8 cellular contexts compared by ENCODE assay signal in genomic region chr6:83067448-83068413, GRCh38. TPM values are rescaled to one million over a fixed set of nuclear protein-coding genes. Genes with fewer than 3 reads are reported as not detected.
DNase-seq lines count a peak whose midpoint lies in the region; ATAC-seq, FAIRE-seq and TF ChIP-seq lines count a peak whose summit lies in the region.

TSS of gene DOP1A (plus strand) at chr6:83067671. CDS start at chr6:83096978, 29,307 bp downstream.

- H3K4me1 ChIP-seq in pancreas (peaks cover 10 to 50% (median 42%) of the 10 kb centered on the region in 3 donors), tibial artery (peaks cover 0 to 24% (median 14%) of the 10 kb centered on the region in 4 donors)

- intact Hi-C loops in Right ventricle myocardium inferior (cut with DNase I): loop anchor here (1.0 to 5.0 kb wide), 4 partner anchors 126 to 820 kb away; partner anchors contain the start of genes IBTK, PGM3 and RWDD2A
- intact Hi-C loops in pancreas (cut with DNase I): loop anchor here in 1 of 3 donors (10.0 kb wide), 2 partner anchors 147 to 447 kb away; partner anchors contain the start of gene PRSS35
- intact Hi-C loops in tibial artery (cut with DNase I; ENCODE audit: low total_unique reads): loop anchor here (2.0 to 10.0 kb wide), 4 partner anchors 127 to 445 kb away; partner anchors contain the start of gene PRSS35

- FAIRE-seq in pancreas (lab: Jason Lieb, UNC): peak; percentile 90

- H3K27me3 ChIP-seq in pancreas (no peaks in the 10 kb centered on the region), tibial artery (no peaks in the 10 kb centered on the region)

- H3K4me1 Mint-ChIP-seq in activated naive CD8-positive, alpha-beta T cell treated with anti-CD3 and anti-CD28 coated beads, Interleukin-2, amount 50 U/mL, for 24 hours: peaks cover 50% of the 10 kb centered on the region

- peaks cover 2% of the 10 kb centered on the region for H3K36me3 Mint-ChIP-seq in activated naive CD8-positive, alpha-beta T cell treated with anti-CD3 and anti-CD28 coated beads, Interleukin-2, amount 50 U/mL, for 24 hours (ENCODE audit: low read depth)

- WGBS in pancreas, 2 donors: 0% methylated on average over 73 to 77 of the region's 77 CpGs

- H3K4me3 ChIP-seq in pancreas: peak within 1 kb of the TSS; percentile 63 to 85 (median 74)
- H3K4me3 ChIP-seq in tibial artery: peak within 1 kb of the TSS; percentile 78 to 89

- peak within 1 kb of the TSS; percentile 85 for H3K4me3 Mint-ChIP-seq in activated naive CD8-positive, alpha-beta T cell treated with anti-CD3 and anti-CD28 coated beads, Interleukin-2, amount 50 U/mL, for 24 hours

- ATAC-seq in HG02763 (IDR thresholded peaks at IDR 0.05; ENCODE audit: unreplicated experiment) (peak; percentile 84), Right ventricle myocardium inferior (peak; percentile 98), pancreas (peak; percentile 89 to 94 (median 94))
- peak; percentile 92 for ATAC-seq in activated naive CD8-positive, alpha-beta T cell treated with anti-CD3 and anti-CD28 coated beads, Interleukin-2, amount 50 U/mL, for 24 hours

- no peaks in the 10 kb centered on the region for H3K27me3 Mint-ChIP-seq in activated naive CD8-positive, alpha-beta T cell treated with anti-CD3 and anti-CD28 coated beads, Interleukin-2, amount 50 U/mL, for 24 hours

- peak within 1 kb of the TSS; percentile 76 for H3K27ac Mint-ChIP-seq in activated naive CD8-positive, alpha-beta T cell treated with anti-CD3 and anti-CD28 coated beads, Interleukin-2, amount 50 U/mL, for 24 hours

- H3K9me3 ChIP-seq in pancreas (no peaks in the 10 kb centered on the region), tibial artery (no peaks in the 10 kb centered on the region)

- H3K36me3 ChIP-seq in pancreas (no peaks in the 10 kb centered on the region), tibial artery (no peaks in the 10 kb centered on the region)

- H3K27ac ChIP-seq in pancreas (peak within 1 kb of the TSS; percentile 77 to 92 (median 88)), tibial artery (peak within 1 kb of the TSS; percentile 85 to 89)

- H3K9me3 Mint-ChIP-seq in activated naive CD8-positive, alpha-beta T cell treated with anti-CD3 and anti-CD28 coated beads, Interleukin-2, amount 50 U/mL, for 24 hours: no peaks in the 10 kb centered on the region

- TF ChIP-seq CTCF in GM12874 (IDR thresholded peaks at IDR 0.05; ENCODE audit: insufficient read depth, low read depth, low read length): peak; percentile 88
- TF ChIP-seq CTCF in pancreas (IDR thresholded peaks at IDR 0.05): peak; percentile 92 to 99 (median 96)
- TF ChIP-seq CTCF in tibial artery (IDR thresholded peaks at IDR 0.05): peak; percentile 89 to 96

- peak; percentile 93 to 97 (median 97) for DNase-seq in NCI-H1417 (lab: John Stamatoyannopoulos, UW)
- DNase-seq in SW 1271 (lab: John Stamatoyannopoulos, UW): peak; percentile 80 to 93
- DNase-seq in activated naive CD8-positive, alpha-beta T cell treated with anti-CD3 and anti-CD28 coated beads, Interleukin-2, amount 50 U/mL, for 24 hours: peak; percentile 98
- peak; percentile 98 for DNase-seq in Right ventricle myocardium inferior (ENCODE audit: missing footprints)
- peak; percentile 95 to 98 (median 97) for DNase-seq in pancreas
- DNase-seq in tibial artery: peak; percentile 94 to 97

RNA-seq across cellular contexts. Expression of gene DOP1A, which starts in this region (rescaled TPM):
- total RNA-seq in Right ventricle myocardium inferior: 13.4 TPM
- 10 to 100 TPM in 3 of 6 donors, 1 to 10 TPM in 3; 8.3 to 16.1 (median 10.5) TPM for total RNA-seq in pancreas
- polyA plus RNA-seq in pancreas: 10 to 100 TPM in 1 of 2 donors, 1 to 10 TPM in 1; 5.9 to 12.3 TPM

Comparison
In these comparisons a context has a peak if more than half of its experiments do, and no peak if none do; other contexts are left out.
1. Peak in every context shown above with its lines: DNase-seq, ATAC-seq, H3K4me3 ChIP-seq and H3K27ac ChIP-seq.